Comparison of ENCODE assay signal across 1 cellular context in genomic region chr11:119374632-119375394, GRCh38.
TF ChIP-seq lines count a peak whose summit lies in the region.

No MANE protein-coding gene starts in this region.

TF ChIP-seq in IMR-90, 13 proteins besides CTCF, POLR2A, EP300 and RAD21:
- no peak for TF ChIP-seq BHLHE40 (IDR thresholded peaks at IDR 0.05; ENCODE audit: low read depth, low read length)
- TF ChIP-seq CEBPB (IDR thresholded peaks at IDR 0.05; ENCODE audit: low read depth, low read length), result no peak
- no peak for TF ChIP-seq RCOR1 (IDR thresholded peaks at IDR 0.05; ENCODE audit: insufficient replicate concordance, low read length)
- no peak for TF ChIP-seq NFE2L2 (IDR thresholded peaks at IDR 0.05; ENCODE audit: low read depth, low read length)
- TF ChIP-seq SMC3 (IDR thresholded peaks at IDR 0.05; ENCODE audit: low read depth, low read length), result no peak
- no peak for TF ChIP-seq RFX5 (IDR thresholded peaks at IDR 0.05; ENCODE audit: low read depth, low read length)
- TF ChIP-seq MAFK (IDR thresholded peaks at IDR 0.05; ENCODE audit: low read depth, low read length), result no peak
- no peak for TF ChIP-seq CHD1 (IDR thresholded peaks at IDR 0.05; ENCODE audit: low read depth, low read length)
- no peak for TF ChIP-seq MAZ (IDR thresholded peaks at IDR 0.05; ENCODE audit: borderline replicate concordance, low read depth, low read length)
- TF ChIP-seq USF2 (IDR thresholded peaks at IDR 0.05; ENCODE audit: low read depth, low read length), result no peak
- no peak for TF ChIP-seq ELK1 (IDR thresholded peaks at IDR 0.05; ENCODE audit: borderline replicate concordance, low read depth, low read length)
- no peak for TF ChIP-seq FOS (IDR thresholded peaks at IDR 0.05; ENCODE audit: low read depth, low read length)
- TF ChIP-seq MXI1 (IDR thresholded peaks at IDR 0.05; ENCODE audit: borderline replicate concordance, low read depth, low read length), result no peak
